In genomic region chr18:3247243-3248061, GRCh38 we compare ENCODE assay signal across 8 cellular contexts. TPM values are rescaled to one million over a fixed set of nuclear protein-coding genes. Genes with fewer than 3 reads are reported as not detected.
DNase-seq lines count a peak whose midpoint lies in the region; ATAC-seq lines count a peak whose summit lies in the region.

MYL12A (plus strand) TSS chr18:3247801; CDS start chr18:3253248, 5,447 bp downstream.

- H3K27ac Mint-ChIP-seq in natural killer cell treated with Interleukin-12 subunit alpha and Interleukin-12 subunit beta and Interleukin-15 and Interleukin-18, amount 100 ng/mL, for 72 hours, result peak within 1 kb of the TSS; percentile 80 to 93

- no peaks in the 10 kb centered on the region for H3K27me3 ChIP-seq in H7 (ENCODE audit: control insufficient read depth, insufficient read depth, low read length)

- H3K36me3 ChIP-seq in H7 (replicated peaks; ENCODE audit: control insufficient read depth, insufficient read depth, low read length), result peaks cover 2% of the 10 kb centered on the region; the same call in 1 of the 2 replicates

- ATAC-seq in natural killer cell treated with Interleukin-12 subunit alpha and Interleukin-12 subunit beta and Interleukin-15 and Interleukin-18, amount 100 ng/mL, for 72 hours, result peak; percentile 89 to 90
- ATAC-seq in stimulated activated naive CD8-positive, alpha-beta T cell treated with anti-CD3 and anti-CD28 coated beads, Interleukin-15, Interleukin-2, amounts not matched to agents 100 U/mL and 50 U/mL, for 24 hours, result peak; percentile 83

- DNase-seq in ELF-1 (ENCODE audit: low read depth, low spot score) (peak; percentile 100), H7 (peak; percentile 98), M059J (ENCODE audit: low read depth) (peak; percentile 95), SHP77 (lab: John Stamatoyannopoulos, UW) (peak; percentile 92 to 97), fibroblast of peridontal ligament (ENCODE audit: extremely low read depth) (peak; percentile 99)
- peak; percentile 85 for DNase-seq in activated effector memory CD4-positive, alpha-beta T cell treated with Interleukin-2 at 50 U/mL for 16 hours
- DNase-seq in natural killer cell treated with Interleukin-12 subunit alpha and Interleukin-12 subunit beta and Interleukin-15 and Interleukin-18, amount 100 ng/mL, for 72 hours (ENCODE audit: low spot score), result peak; percentile 98
- DNase-seq in stimulated activated naive CD8-positive, alpha-beta T cell treated with anti-CD3 and anti-CD28 coated beads, Interleukin-15, Interleukin-2, amounts not matched to agents 100 U/mL and 50 U/mL, for 24 hours, result peak; percentile 98

- H3K4me3 Mint-ChIP-seq in natural killer cell treated with Interleukin-12 subunit alpha and Interleukin-12 subunit beta and Interleukin-15 and Interleukin-18, amount 100 ng/mL, for 72 hours, result peak within 1 kb of the TSS; percentile 88

- peaks cover 21% of the 10 kb centered on the region for H3K36me3 Mint-ChIP-seq in natural killer cell treated with Interleukin-12 subunit alpha and Interleukin-12 subunit beta and Interleukin-15 and Interleukin-18, amount 100 ng/mL, for 72 hours

- no peaks in the 10 kb centered on the region for H3K9me3 Mint-ChIP-seq in natural killer cell treated with Interleukin-12 subunit alpha and Interleukin-12 subunit beta and Interleukin-15 and Interleukin-18, amount 100 ng/mL, for 72 hours

- no peaks in the 10 kb centered on the region for H3K27me3 Mint-ChIP-seq in natural killer cell treated with Interleukin-12 subunit alpha and Interleukin-12 subunit beta and Interleukin-15 and Interleukin-18, amount 100 ng/mL, for 72 hours

- H3K4me3 ChIP-seq in H7 (ENCODE audit: insufficient read depth, low read depth, low read length), result peak within 1 kb of the TSS; percentile 99

- peaks cover 37 to 60% of the 10 kb centered on the region in 2 donors for H3K4me1 Mint-ChIP-seq in natural killer cell treated with Interleukin-12 subunit alpha and Interleukin-12 subunit beta and Interleukin-15 and Interleukin-18, amount 100 ng/mL, for 72 hours (ENCODE audit: low read depth in 2 of 2)

RNA-seq across cellular contexts. Expression of gene MYL12A, which starts in this region (rescaled TPM):
- 462 and 507 TPM in 2 replicates for total RNA-seq in H7 (2014; rRNA removed; shearing (Covaris generic))
- 810 and 944 TPM in 2 replicates for total RNA-seq in M059J (2014; rRNA removed; shearing (Covaris generic))
- 100 to 1,000 TPM; 260 to 658 TPM for total RNA-seq in natural killer cell treated with Interleukin-12 subunit alpha and Interleukin-12 subunit beta and Interleukin-15 and Interleukin-18, amount 100 ng/mL, for 72 hours

Comparison
In these comparisons a context has a peak if more than half of its experiments do, and no peak if none do; other contexts are left out.
1. Peak in every context shown above with its lines: DNase-seq, ATAC-seq and H3K4me3 ChIP-seq.